In the genomic region with DNA sequence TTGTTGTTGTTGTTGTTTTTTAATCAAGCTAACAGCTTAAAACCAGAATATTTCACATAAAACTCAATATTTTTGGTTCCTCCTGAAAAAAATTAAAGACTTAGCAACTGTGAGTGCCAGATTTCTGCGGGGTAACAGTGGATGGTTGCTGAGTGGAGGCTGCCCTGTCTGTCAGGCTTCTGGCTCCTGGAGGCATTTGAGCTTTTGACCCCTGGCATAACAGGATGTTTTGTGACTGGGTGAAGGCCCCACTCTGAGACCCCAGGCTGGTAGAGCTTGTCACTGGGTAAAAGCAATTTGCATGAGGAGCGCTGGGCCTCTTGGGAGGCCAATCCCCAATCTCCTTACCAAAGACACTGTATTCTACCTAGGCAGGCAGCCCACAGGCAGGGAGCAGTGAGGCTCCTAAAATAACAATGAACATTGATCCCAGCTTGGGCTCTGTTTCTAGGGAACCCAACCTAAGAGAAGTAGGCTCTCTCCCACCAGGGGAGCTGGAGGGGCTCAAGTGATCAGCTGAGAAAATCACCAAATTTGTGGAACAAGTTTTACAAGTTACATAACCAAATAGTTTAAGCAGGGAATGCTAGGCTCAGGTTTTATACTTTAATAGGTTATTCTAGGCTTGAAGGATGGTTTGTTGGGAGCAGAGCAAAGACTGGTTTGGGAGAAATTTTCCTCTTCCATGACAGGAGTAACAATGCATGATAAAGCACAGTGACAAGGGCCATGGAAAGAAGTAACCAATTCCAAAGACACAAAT, we compare ENCODE assay signal across 22 cellular contexts. TPM values are rescaled to one million over a fixed set of nuclear protein-coding genes. Genes with fewer than 3 reads are reported as not detected.
DNase-seq lines count a peak whose midpoint lies in the region; TF ChIP-seq lines count a peak whose summit lies in the region.
"Had no signal": no experiment of that assay in that cellular context is flagged by ENCODE, and none has a peak within 500 bp of the region (broad histone marks: within the 10 kb centered on the region; RNA-seq: fewer than 3 reads in every experiment).

No MANE protein-coding gene starts in this region.

- H3K4me3 ChIP-seq in BLaER1 treated with 17β-estradiol and CSF1 and Interleukin-3, amounts not matched to agents 10 nM and 100 nM: no peak overlapping the region
- H3K4me3 ChIP-seq in NB4 (ENCODE audit: low read depth, low read length): peak overlapping the region; percentile 64
- H3K4me3 ChIP-seq in ectodermal cell (ENCODE audit: insufficient read depth, low read depth, low read length): no peak overlapping the region
- no peak overlapping the region for H3K4me3 ChIP-seq in mesendoderm (ENCODE audit: low read length)
- no peak overlapping the region for H3K4me3 ChIP-seq in GM23248
- H3K4me3 ChIP-seq: HAP-1, uterus had no signal

- H3K4ac ChIP-seq in mesendoderm (ENCODE audit: low read depth, low read length): no peak overlapping the region

- no peak for TF ChIP-seq POLR2A in NB4 (IDR thresholded peaks at IDR 0.05; ENCODE audit: extremely low read depth, insufficient read length)

- H2AFZ ChIP-seq in GM23248: no peak overlapping the region

- 0 to 4% methylated on average over 2 of the region's 2 CpGs for WGBS in ectodermal cell, 2 experiments
- WGBS in mesendoderm (ENCODE audit: extremely low coverage, insufficient coverage, low lambda C conversion rate): no CpG with 5 or more reads among the region's 2 CpGs
- WGBS in GM23248 (ENCODE audit: low coverage in 1 of 2, low lambda C conversion rate in 2 of 2, missing lambda C conversion rate in 2 of 2), 2 experiments: 97 to 100% methylated on average over 2 of the region's 2 CpGs

- peaks cover 26% of the 10 kb centered on the region for H3F3A ChIP-seq in GM23248 (ENCODE audit: insufficient read depth)

- no peaks in the 10 kb centered on the region for H3K9me2 ChIP-seq in GM23248 (ENCODE audit: insufficient read depth)

- DNase-seq in NB4 (ENCODE audit: low read depth): no peak
- DNase-seq in mesendoderm: peak; percentile 86
- no peak for DNase-seq in KG1 (lab: John Stamatoyannopoulos, UW)
- DNase-seq in DMS153 (lab: John Stamatoyannopoulos, UW): no peak
- no peak for DNase-seq in GM23248
- DNase-seq in caudate nucleus (lab: John Stamatoyannopoulos, UW): no peak
- DNase-seq: activated CD4-positive, alpha-beta T cell treated with anti-CD3 and anti-CD28 coated beads, Interleukin-2, amount 10 ng/mL, durations not matched to agents 24 days and 14 days; activated T-cell treated with anti-CD3 and anti-CD28 coated beads, Interleukin-2, amount 50 U/mL, for 4 hours; brain microvascular endothelial cell; effector CD4-positive, alpha-beta T cell; mammary epithelial cell; NCI-H1048; NCI-H1694; OCI-M1; psoas muscle; SHP77 treated with DMSO at 0.1 percent for 48 hours; stimulated activated naive CD4-positive, alpha-beta T cell; WERI-Rb-1 had no signal

- H3K36me3 ChIP-seq in BLaER1 treated with 17β-estradiol and CSF1 and Interleukin-3, amounts not matched to agents 10 nM and 100 nM: no peaks in the 10 kb centered on the region
- H3K36me3 ChIP-seq in ectodermal cell (ENCODE audit: control insufficient read depth, insufficient read depth, low read length) (no peaks in the 10 kb centered on the region), mesendoderm (ENCODE audit: control insufficient read depth, insufficient read depth, low read length) (no peaks in the 10 kb centered on the region), GM23248 (ENCODE audit: low read depth) (no peaks in the 10 kb centered on the region)
- H3K36me3 ChIP-seq: brain microvascular endothelial cell, HAP-1, uterus, WERI-Rb-1 had no signal

- peaks cover 21 to 44% (median 40%) of the 10 kb centered on the region in 10 experiments for H3K4me1 ChIP-seq in BLaER1 treated with 17β-estradiol and CSF1 and Interleukin-3, amounts not matched to agents 10 nM and 100 nM
- H3K4me1 ChIP-seq in ectodermal cell (ENCODE audit: control insufficient read depth, insufficient read depth, low read length): peaks cover 30% of the 10 kb centered on the region
- peaks cover 10% of the 10 kb centered on the region for H3K4me1 ChIP-seq in mesendoderm (ENCODE audit: control insufficient read depth, low read depth, low read length)
- H3K4me1 ChIP-seq in GM23248 (ENCODE audit: insufficient read depth): peaks cover 8% of the 10 kb centered on the region

- no peaks in the 10 kb centered on the region for H4K20me1 ChIP-seq in BLaER1 treated with 17β-estradiol and CSF1 and Interleukin-3, amounts not matched to agents 10 nM and 100 nM
- H4K20me1 ChIP-seq in GM23248 (ENCODE audit: insufficient read depth): no peaks in the 10 kb centered on the region

- no peak overlapping the region for H4K5ac ChIP-seq in mesendoderm (ENCODE audit: low read length)

- H2BK15ac ChIP-seq in mesendoderm (replicated peaks; ENCODE audit: low read depth): no peak overlapping the region

- H3K27me3 ChIP-seq in BLaER1 treated with 17β-estradiol and CSF1 and Interleukin-3, amounts not matched to agents 10 nM and 100 nM: no peaks in the 10 kb centered on the region
- H3K27me3 ChIP-seq in ectodermal cell (ENCODE audit: control insufficient read depth, insufficient read depth, low read length, poor library complexity, severe bottlenecking): peaks cover 55% of the 10 kb centered on the region
- H3K27me3 ChIP-seq in mesendoderm (ENCODE audit: insufficient read depth, low read length, poor library complexity): no peaks in the 10 kb centered on the region
- no peaks in the 10 kb centered on the region for H3K27me3 ChIP-seq in GM23248 (replicated peaks; ENCODE audit: insufficient read depth)
- H3K27me3 ChIP-seq: brain microvascular endothelial cell, uterus had no signal

- H2BK120ac ChIP-seq in mesendoderm (ENCODE audit: low read depth, low read length): no peak overlapping the region

- no peak overlapping the region for H3K23ac ChIP-seq in mesendoderm (ENCODE audit: low read length)

- H2BK5ac ChIP-seq in mesendoderm (ENCODE audit: low read length): no peak overlapping the region

- H3K4me2 ChIP-seq in BLaER1 treated with 17β-estradiol and CSF1 and Interleukin-3, amounts not matched to agents 10 nM and 100 nM: peak overlapping the region in 9 of 11 experiments; percentile 6 to 93 (median 87); a peak in 14 of 22 replicates
- H3K4me2 ChIP-seq in mesendoderm (ENCODE audit: low read length) (no peak overlapping the region), GM23248 (ENCODE audit: unreplicated experiment) (no peak overlapping the region)

- in situ Hi-C loops in GM23248 (cut with MboI): no loop called here

- H3K79me2 ChIP-seq in mesendoderm (ENCODE audit: control insufficient read depth, insufficient read depth, low read length): no peaks in the 10 kb centered on the region
- H3K79me2 ChIP-seq in GM23248 (ENCODE audit: insufficient read depth): peaks cover 3% of the 10 kb centered on the region

- H3K9ac ChIP-seq in BLaER1 treated with 17β-estradiol and CSF1 and Interleukin-3, amounts not matched to agents 10 nM and 100 nM: peak overlapping the region in 1 of 11 experiments; percentile 89; a peak in 1 of 22 replicates
- H3K9ac ChIP-seq in mesendoderm (ENCODE audit: low read length) (no peak overlapping the region), GM23248 (no peak overlapping the region)

- no peak for TF ChIP-seq CTCF in NB4 (IDR thresholded peaks at IDR 0.05; ENCODE audit: low read depth, low read length)

- H4K8ac ChIP-seq in mesendoderm (ENCODE audit: low read depth, low read length): no peak overlapping the region

- H2AK5ac ChIP-seq in mesendoderm (ENCODE audit: low read length): no peak overlapping the region

- no peaks in the 10 kb centered on the region for H3K79me1 ChIP-seq in mesendoderm (ENCODE audit: low read length)

- H3K27ac ChIP-seq in BLaER1 treated with 17β-estradiol and CSF1 and Interleukin-3, amounts not matched to agents 10 nM and 100 nM: peak overlapping the region in 3 of 11 experiments; percentile 90 to 92 (median 91); a peak in 3 of 22 replicates
- H3K27ac ChIP-seq in ectodermal cell (ENCODE audit: insufficient read depth, low read depth, low read length, poor library complexity, severe bottlenecking): peak overlapping the region; percentile 83
- peak overlapping the region; percentile 27 for H3K27ac ChIP-seq in mesendoderm (ENCODE audit: low read depth, low read length)
- no peak overlapping the region for H3K27ac ChIP-seq in GM23248
- H3K27ac ChIP-seq in caudate nucleus (ENCODE audit: low read depth, low read length): no peak overlapping the region
- H3K27ac ChIP-seq: brain microvascular endothelial cell, WERI-Rb-1 had no signal

- H3K18ac ChIP-seq in mesendoderm (ENCODE audit: low read length): no peak overlapping the region

- H3K56ac ChIP-seq in mesendoderm (ENCODE audit: low read length): no peak overlapping the region

- no peaks in the 10 kb centered on the region for H3K9me3 ChIP-seq in BLaER1 treated with 17β-estradiol and CSF1 and Interleukin-3, amounts not matched to agents 10 nM and 100 nM (replicated peaks in 1 of 11)
- no peaks in the 10 kb centered on the region for H3K9me3 ChIP-seq in ectodermal cell (ENCODE audit: control insufficient read depth, low read length)
- no peaks in the 10 kb centered on the region for H3K9me3 ChIP-seq in GM23248 (ENCODE audit: low read depth)
- H3K9me3 ChIP-seq: HAP-1, psoas muscle, uterus had no signal

RNA-seq across cellular contexts. Expression of a gene that starts 5.9 kb away (rescaled TPM):
- 19.9 TPM for polyA plus RNA-seq in ectodermal cell (2013, experiment 1 of 4)
- polyA plus RNA-seq in ectodermal cell (2013, experiment 2 of 4): 18.4 TPM
- 13.8 TPM for polyA plus RNA-seq in ectodermal cell (2013, experiment 3 of 4)
- 15.9 TPM for polyA plus RNA-seq in ectodermal cell (2013, experiment 4 of 4)
- 14.8 TPM for polyA plus RNA-seq in mesendoderm (2013, experiment 1 of 2)
- polyA plus RNA-seq in mesendoderm (2013, experiment 2 of 2): 14.5 TPM
- 8.5 and 19.7 TPM in 2 replicates for total RNA-seq in GM23248 (2014; rRNA removed; shearing (Covaris generic))
- polyA plus RNA-seq in GM23248 (2016; fragmentation: Nextera tagmentation; extraction: Ambion mirVana): 19.5 and 20.3 TPM in 2 replicates

Comparison
In these comparisons a context has a peak if more than half of its experiments do, and no peak if none do; other contexts are left out.
1. H3K27ac ChIP-seq: peak in ectodermal cell (single experiment) and mesendoderm (single experiment); none in GM23248 (single experiment) and caudate nucleus (single experiment).
2. H3K4me2 ChIP-seq: peak in BLaER1 treated with 17β-estradiol and CSF1 and Interleukin-3, amounts not matched to agents 10 nM and 100 nM (9 of 11); none in mesendoderm (single experiment) and GM23248 (single experiment).